ENCODE assay signal across 17 cellular contexts in genomic region chr9:121182976-121183375, GRCh38. TPM values are rescaled to one million over a fixed set of nuclear protein-coding genes. Genes with fewer than 3 reads are reported as not detected.
DNase-seq lines count a peak whose midpoint lies in the region; ATAC-seq, FAIRE-seq and TF ChIP-seq lines count a peak whose summit lies in the region.
"Had no signal": no experiment of that assay in that cellular context is flagged by ENCODE, and none has a peak within 500 bp of the region (broad histone marks: within the 10 kb centered on the region; RNA-seq: fewer than 3 reads in every experiment).

No MANE protein-coding gene starts in this region.

- H3K27ac Mint-ChIP-seq in astrocyte (ENCODE audit: unreplicated experiment) (peak overlapping the region; percentile 70), osteocyte (ENCODE audit: unreplicated experiment) (peak overlapping the region; percentile 41)

- H3K9me3 Mint-ChIP-seq in astrocyte (ENCODE audit: unreplicated experiment) (no peaks in the 10 kb centered on the region), osteocyte (ENCODE audit: unreplicated experiment) (no peaks in the 10 kb centered on the region)

- H3K9me3 ChIP-seq in SK-N-SH (no peaks in the 10 kb centered on the region), astrocyte (ENCODE audit: insufficient read depth, low read depth, low read length) (no peaks in the 10 kb centered on the region), osteoblast (ENCODE audit: low read depth, low read length) (no peaks in the 10 kb centered on the region)
- H3K9me3 ChIP-seq: gastroesophageal sphincter had no signal

- CTCF ChIA-PET in SK-N-SH (lab: Yijun Ruan, JAX), result no interaction called here

- H3K27ac ChIP-seq in SK-N-SH (ENCODE audit: low read depth in 2 of 2, low read length in 1 of 2), result no peak overlapping the region
- no peak overlapping the region for H3K27ac ChIP-seq in astrocyte (ENCODE audit: low read depth, low read length)
- no peak overlapping the region for H3K27ac ChIP-seq in osteoblast (ENCODE audit: low read depth, low read length)

- H3K4me1 ChIP-seq in SK-N-SH (ENCODE audit: control insufficient read depth in 1 of 2, insufficient read depth in 2 of 2, low read depth in 1 of 2, low read length in 1 of 2) (peaks cover 0 to 6% of the 10 kb centered on the region in 2 experiments; a peak in 1 of 4 replicates), astrocyte (ENCODE audit: insufficient read depth, low read length) (peaks cover 6% of the 10 kb centered on the region), osteoblast (ENCODE audit: insufficient read depth, low read length) (peaks cover 11% of the 10 kb centered on the region)

- TF ChIP-seq CTCF in SK-N-SH (IDR thresholded peaks at IDR 0.05) (no peak), astrocyte (IDR thresholded peaks at IDR 0.05; ENCODE audit: insufficient read depth, low read depth, low read length) (no peak), osteocyte (IDR thresholded peaks at IDR 0.05) (no peak), osteoblast (IDR thresholded peaks at IDR 0.05; ENCODE audit: extremely low read depth, low read depth, low read length) (no peak)

- H3K4me1 Mint-ChIP-seq in astrocyte (ENCODE audit: low read depth, unreplicated experiment), result peaks cover 19% of the 10 kb centered on the region
- peaks cover 29% of the 10 kb centered on the region for H3K4me1 Mint-ChIP-seq in osteocyte (ENCODE audit: unreplicated experiment)

- no peak for TF ChIP-seq EP300 in SK-N-SH (IDR thresholded peaks at IDR 0.05; ENCODE audit: borderline replicate concordance in 1 of 2, low read depth in 1 of 2, low read length in 1 of 2)

- DNase-seq in SK-N-SH (no peak), Kasumi-1 (lab: John Stamatoyannopoulos, UW) (peak; percentile 23 to 31), astrocyte (ENCODE audit: low read depth) (no peak), osteocyte (ENCODE audit: extremely low spot score, unreplicated experiment) (no peak), DMS53 treated with DMSO at 0.1 percent for 48 hours (lab: John Stamatoyannopoulos, UW; ENCODE audit: unreplicated experiment) (no peak), osteoblast (ENCODE audit: insufficient read length, low spot score, missing footprints) (no peak), left lobe of liver (ENCODE audit: low spot score) (no peak)
- DNase-seq: activated CD4-positive, alpha-beta T cell treated with anti-CD3 and anti-CD28 coated beads, Interleukin-2, amount 50 U/mL, for 48 hours; HCEC 1CT; kidney; NCI-H1436 treated with DMSO at 0.1 percent for 48 hours; NCI-H69; occipital lobe had no signal

- H3K36me3 ChIP-seq in SK-N-SH (replicated peaks in 1 of 2; ENCODE audit: control insufficient read depth in 1 of 2, insufficient read depth in 2 of 2, low read length in 1 of 2) (peaks cover 61 to 72% of the 10 kb centered on the region in 2 experiments), astrocyte (ENCODE audit: insufficient read depth, low read length) (peaks cover 43% of the 10 kb centered on the region), osteoblast (ENCODE audit: insufficient read depth, low read length) (peaks cover 58% of the 10 kb centered on the region)

- H3F3A ChIP-seq in SK-N-SH (replicated peaks; ENCODE audit: insufficient read depth), result no peaks in the 10 kb centered on the region

- H3K9me2 ChIP-seq in SK-N-SH, result no peaks in the 10 kb centered on the region

- H3K27me3 ChIP-seq in SK-N-SH (ENCODE audit: insufficient read depth), result no peaks in the 10 kb centered on the region
- no peaks in the 10 kb centered on the region for H3K27me3 ChIP-seq in astrocyte (ENCODE audit: insufficient read depth, low read length)
- H3K27me3 ChIP-seq in osteoblast (ENCODE audit: insufficient read depth, low read length), result no peaks in the 10 kb centered on the region
- H3K27me3 ChIP-seq: gastroesophageal sphincter had no signal

- H3K4me3 Mint-ChIP-seq in astrocyte (ENCODE audit: unreplicated experiment) (peak overlapping the region; percentile 27), osteocyte (ENCODE audit: unreplicated experiment) (no peak overlapping the region)

- H3K9ac ChIP-seq in SK-N-SH (no peak overlapping the region), astrocyte (ENCODE audit: low read length) (no peak overlapping the region)

- H3K27me3 Mint-ChIP-seq in astrocyte (ENCODE audit: low read depth, unreplicated experiment) (no peaks in the 10 kb centered on the region), osteocyte (ENCODE audit: unreplicated experiment) (no peaks in the 10 kb centered on the region)

- ATAC-seq in SK-N-SH treated with all-trans-retinoic acid at 6 μM for 48 hours (no peak), left lobe of liver (no peak)
- ATAC-seq: gastroesophageal sphincter had no signal

- H4K20me1 ChIP-seq in SK-N-SH (ENCODE audit: insufficient read depth) (peaks cover 35% of the 10 kb centered on the region), astrocyte (ENCODE audit: insufficient read depth, low read length) (peaks cover 66% of the 10 kb centered on the region), osteoblast (ENCODE audit: insufficient read depth, low read length) (peaks cover 34% of the 10 kb centered on the region)

- H3K36me3 Mint-ChIP-seq in astrocyte (ENCODE audit: low read depth, unreplicated experiment), result peaks cover 11% of the 10 kb centered on the region
- H3K36me3 Mint-ChIP-seq in osteocyte (ENCODE audit: unreplicated experiment), result peaks cover 39% of the 10 kb centered on the region

- H3K79me2 ChIP-seq in SK-N-SH (ENCODE audit: insufficient read depth), result peaks cover 86% of the 10 kb centered on the region
- H3K79me2 ChIP-seq in astrocyte (ENCODE audit: insufficient read depth, low read length), result peaks cover 74% of the 10 kb centered on the region
- H3K79me2 ChIP-seq in osteoblast (ENCODE audit: insufficient read depth, low read length), result peaks cover 79% of the 10 kb centered on the region

- TF ChIP-seq RAD21 in SK-N-SH (IDR thresholded peaks at IDR 0.05; ENCODE audit: low read length), result no peak

- no peak for FAIRE-seq in astrocyte (lab: Jason Lieb, UNC)
- FAIRE-seq: A204.1, HTR-8/SVneo had no signal

- H3K4me2 ChIP-seq in SK-N-SH, result no peak overlapping the region
- no peak overlapping the region for H3K4me2 ChIP-seq in astrocyte (ENCODE audit: low read length)
- H3K4me2 ChIP-seq in osteoblast (ENCODE audit: insufficient read depth, low read length), result no peak overlapping the region

- POLR2A ChIA-PET in SK-N-SH (lab: Yijun Ruan, JAX), result no interaction called here

- H3K4me3 ChIP-seq in SK-N-SH (ENCODE audit: low read depth in 2 of 2, low read length in 1 of 2) (no peak overlapping the region), astrocyte (ENCODE audit: insufficient read depth, low read depth, low read length) (no peak overlapping the region), osteoblast (ENCODE audit: insufficient read depth, low read length) (no peak overlapping the region)
- H3K4me3 ChIP-seq: gastroesophageal sphincter had no signal

- H2AFZ ChIP-seq in SK-N-SH (ENCODE audit: low read depth), result no peak overlapping the region
- H2AFZ ChIP-seq in astrocyte (ENCODE audit: low read depth, low read length), result no peak overlapping the region
- H2AFZ ChIP-seq in osteoblast (ENCODE audit: low read length), result no peak overlapping the region

TF ChIP-seq in SK-N-SH, 30 proteins besides CTCF, POLR2A, EP300 and RAD21:
- TF ChIP-seq ELF1 (IDR thresholded peaks at IDR 0.05), result peak; percentile 62; the same call in 1 of the 2 replicates
- TF ChIP-seq NFIC (IDR thresholded peaks at IDR 0.05; ENCODE audit: borderline replicate concordance), result no peak

TF ChIP-seq in SK-N-SH treated with all-trans-retinoic acid at 6 μM for 48 hours, 23 proteins besides CTCF, POLR2A, EP300 and RAD21:
- no peak for TF ChIP-seq SNAI2 (CRISPR knock-in tag; IDR thresholded peaks at IDR 0.05)
- no peak for TF ChIP-seq ZNF8 (CRISPR knock-in tag; IDR thresholded peaks at IDR 0.05)
- no peak for TF ChIP-seq ZNF70 (CRISPR knock-in tag; IDR thresholded peaks at IDR 0.05)

RNA-seq across cellular contexts. Expression of gene RAB14, which starts 18.7 kb away (rescaled TPM):
- 12.9 and 17.4 TPM in 2 replicates for polyA plus RNA-seq in SK-N-SH (2012; rRNA removed)
- polyA plus RNA-seq in SK-N-SH (2012; cell fraction: cytosol; rRNA removed), result 28.6 and 33.1 TPM in 2 replicates
- polyA plus RNA-seq in SK-N-SH (2012; cell fraction: nucleus; rRNA removed), result 8.8 and 19.2 TPM in 2 replicates
- total RNA-seq in astrocyte (72.1 and 77.0 TPM in 2 replicates), osteocyte (64.0 and 68.4 TPM in 2 replicates), osteoblast (30.0 and 30.1 TPM in 2 replicates), left lobe of liver (50.0 TPM)

Comparison
In these comparisons a context has a peak if more than half of its experiments do, and no peak if none do; other contexts are left out.
1. DNase-seq: peak in Kasumi-1 (2 of 2); none in SK-N-SH (single experiment), astrocyte (single experiment), osteocyte (single experiment), DMS53 treated with DMSO at 0.1 percent for 48 hours (single experiment), osteoblast (single experiment) and left lobe of liver (single experiment).